Comparison of ENCODE assay signal across 1 cellular context in the genomic region with DNA sequence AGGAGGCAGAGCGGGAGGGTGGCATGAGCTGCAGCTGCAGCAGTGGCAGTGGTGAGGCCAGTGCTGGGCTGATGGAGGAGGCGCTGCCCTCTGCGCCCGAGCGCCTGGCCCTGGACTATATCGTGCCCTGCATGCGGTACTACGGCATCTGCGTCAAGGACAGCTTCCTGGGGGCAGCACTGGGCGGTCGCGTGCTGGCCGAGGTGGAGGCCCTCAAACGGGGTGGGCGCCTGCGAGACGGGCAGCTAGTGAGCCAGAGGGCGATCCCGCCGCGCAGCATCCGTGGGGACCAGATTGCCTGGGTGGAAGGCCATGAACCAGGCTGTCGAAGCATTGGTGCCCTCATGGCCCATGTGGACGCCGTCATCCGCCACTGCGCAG.
TF ChIP-seq lines count a peak whose summit lies in the region.

No MANE protein-coding gene starts in this region.

TF ChIP-seq in H1, 55 proteins besides CTCF, POLR2A, EP300 and RAD21:
- TF ChIP-seq CREB1 (IDR thresholded peaks at IDR 0.05): no peak
- no peak for TF ChIP-seq PHF8 (conservative IDR thresholded peaks at IDR 0.05; ENCODE audit: low read depth, low read length)
- no peak for TF ChIP-seq RFX5 (IDR thresholded peaks at IDR 0.05; ENCODE audit: borderline replicate concordance, low read depth, low read length)
- no peak for TF ChIP-seq SRF (IDR thresholded peaks at IDR 0.05; ENCODE audit: low read depth, low read length)
- no peak for TF ChIP-seq SIX5 (IDR thresholded peaks at IDR 0.05; ENCODE audit: low read depth, low read length)
- TF ChIP-seq TAF1 (IDR thresholded peaks at IDR 0.05; ENCODE audit: low read depth, low read length): no peak
- no peak for TF ChIP-seq GABPA (IDR thresholded peaks at IDR 0.05; ENCODE audit: borderline replicate concordance, insufficient read depth, low read length)
- TF ChIP-seq SIN3A (conservative IDR thresholded peaks at IDR 0.05 in 1 of 2, IDR thresholded peaks at IDR 0.05 in 1 of 2; ENCODE audit: low read depth in 1 of 2, low read length in 2 of 2): no peak
- no peak for TF ChIP-seq HDAC2 (IDR thresholded peaks at IDR 0.05; ENCODE audit: borderline replicate concordance in 1 of 2, low read depth in 2 of 2, low read length in 2 of 2)
- no peak for TF ChIP-seq BRCA1 (IDR thresholded peaks at IDR 0.05; ENCODE audit: low read depth, low read length)
- TF ChIP-seq SUZ12 (IDR thresholded peaks at IDR 0.05; ENCODE audit: low read length): no peak
